24 cellular contexts compared by ENCODE assay signal in the genomic region with DNA sequence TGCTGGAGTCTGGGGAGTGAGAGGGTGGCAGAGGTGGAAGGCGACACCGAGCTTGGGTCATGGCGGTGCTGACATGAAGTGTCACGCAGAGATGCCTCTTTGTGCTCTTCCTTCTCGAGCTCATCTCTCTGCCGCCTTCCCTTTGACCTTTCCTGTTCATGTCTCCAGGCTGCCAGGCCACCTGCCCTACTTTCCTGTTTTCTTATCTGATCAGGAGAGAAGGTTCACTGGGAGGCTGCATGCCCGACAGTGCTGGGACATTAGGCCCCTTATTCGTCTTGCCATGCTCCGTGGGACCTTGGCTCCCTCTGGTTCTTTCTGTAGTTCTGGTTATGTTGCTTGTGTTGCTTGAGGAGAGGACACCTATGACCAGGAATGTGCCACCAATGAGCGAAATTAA. TPM values are rescaled to one million over a fixed set of nuclear protein-coding genes. Genes with fewer than 3 reads are reported as not detected.
DNase-seq lines count a peak whose midpoint lies in the region; ATAC-seq and TF ChIP-seq lines count a peak whose summit lies in the region.
"Had no signal": no experiment of that assay in that cellular context is flagged by ENCODE, and none has a peak within 500 bp of the region (broad histone marks: within the 10 kb centered on the region; RNA-seq: fewer than 3 reads in every experiment).

No MANE protein-coding gene starts in this region.

- TF ChIP-seq CTCF in parathyroid adenoma (IDR thresholded peaks at IDR 0.05), result no peak

- DNase-seq in SK-N-DZ (ENCODE audit: low spot score), result peak; percentile 54
- DNase-seq in stimulated activated CD4-positive, alpha-beta T cell treated with anti-CD3 and anti-CD28 coated beads, Interleukin-2, amount 100 ng/mL, for 24 hours, result no peak
- DNase-seq in activated CD4-positive, alpha-beta T cell treated with anti-CD3 and anti-CD28 coated beads for 1 hour, result no peak
- DNase-seq: 8988T; ACHN; BE2C; C1 segment of cervical spinal cord; CD4-positive, alpha-beta memory T cell; CD4-positive, CD25-positive, alpha-beta regulatory T cell; CD8-positive, alpha-beta memory T cell; COR-L47; DMS 273 treated with DMSO at 0.1 percent for 48 hours; DMS153; DMS53; DMS79; DND-41; EL; GDM1 had no signal

- no peaks in the 10 kb centered on the region for H3K9me3 ChIP-seq in parathyroid adenoma (ENCODE audit: control insufficient read depth, low read length)
- H3K9me3 ChIP-seq: BE2C had no signal

- no peak for ATAC-seq in GM21529 (IDR thresholded peaks at IDR 0.05; ENCODE audit: unreplicated experiment)
- ATAC-seq: GM12878 had no signal

- no peak overlapping the region for H3K27ac ChIP-seq in parathyroid adenoma
- H3K27ac ChIP-seq: BLaER1 had no signal

- H3K27me3 ChIP-seq in parathyroid adenoma (ENCODE audit: control insufficient read depth, insufficient read depth, low read length), result no peaks in the 10 kb centered on the region
- H3K27me3 ChIP-seq: BE2C, BLaER1 had no signal

- no peaks in the 10 kb centered on the region for H3K79me2 ChIP-seq in parathyroid adenoma

- no peak overlapping the region for H3K4me2 ChIP-seq in parathyroid adenoma (ENCODE audit: low read length)
- H3K4me2 ChIP-seq: BLaER1 had no signal

- no peaks in the 10 kb centered on the region for H3K36me3 ChIP-seq in parathyroid adenoma (ENCODE audit: control insufficient read depth, insufficient read depth, low read length)
- H3K36me3 ChIP-seq: BE2C, BLaER1 had no signal

- H3K4me3 ChIP-seq in parathyroid adenoma (ENCODE audit: low read depth, low read length), result no peak overlapping the region
- H3K4me3 ChIP-seq: BLaER1, GM12878 had no signal

- no peaks in the 10 kb centered on the region for H3K4me1 ChIP-seq in parathyroid adenoma
- H3K4me1 ChIP-seq: BE2C, BLaER1 had no signal

- no peak overlapping the region for H3K9ac ChIP-seq in parathyroid adenoma
- H3K9ac ChIP-seq: BLaER1 had no signal

- H2AFZ ChIP-seq in parathyroid adenoma, result peak overlapping the region; percentile 26

RNA-seq across cellular contexts. Expression of gene CST8, which starts 33.2 kb away (rescaled TPM):
- polyA plus RNA-seq in SK-N-DZ (2014; cell fraction: cytosol; rRNA removed), result not detected in 2 replicates
- polyA plus RNA-seq in SK-N-DZ (2014; cell fraction: nucleus; rRNA removed), result not detected in 2 replicates
- polyA plus RNA-seq: AG04450; CD14-positive monocyte; CD4-positive, alpha-beta memory T cell; CD4-positive, CD25-positive, alpha-beta regulatory T cell; CD8-positive, alpha-beta memory T cell; GM12878 had no signal

RNA-seq across cellular contexts. Expression of gene CST9L, which starts 44.1 kb away (rescaled TPM):
- polyA plus RNA-seq in SK-N-DZ (2014; cell fraction: cytosol; rRNA removed), result not detected in 2 replicates
- not detected in 2 replicates for polyA plus RNA-seq in SK-N-DZ (2014; cell fraction: nucleus; rRNA removed)
- polyA plus RNA-seq: AG04450; CD14-positive monocyte; CD4-positive, alpha-beta memory T cell; CD4-positive, CD25-positive, alpha-beta regulatory T cell; CD8-positive, alpha-beta memory T cell; GM12878 had no signal
